12 cellular contexts compared by ENCODE assay signal in the genomic region with DNA sequence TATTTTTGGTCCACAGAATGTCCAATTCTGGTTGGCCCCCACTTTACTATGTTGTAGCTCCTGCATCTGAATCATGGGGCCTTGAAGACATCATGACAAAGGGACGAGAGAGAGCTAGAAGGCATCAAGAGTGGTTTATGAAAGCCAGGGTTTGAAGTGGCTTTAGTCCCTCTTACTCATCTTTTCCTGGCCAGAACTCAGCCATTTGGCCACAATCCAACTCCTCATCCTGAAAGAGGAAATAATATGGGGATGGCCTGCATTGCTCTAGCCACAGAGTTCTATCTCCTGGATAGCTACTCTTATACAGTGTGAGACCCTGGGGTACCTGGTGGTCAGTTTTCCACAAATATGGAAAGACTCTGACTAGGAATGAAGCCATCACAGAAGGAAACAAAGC.
DNase-seq lines count a peak whose midpoint lies in the region; ATAC-seq and TF ChIP-seq lines count a peak whose summit lies in the region.
"Had no signal": no experiment of that assay in that cellular context is flagged by ENCODE, and none has a peak within 500 bp of the region (broad histone marks: within the 10 kb centered on the region; RNA-seq: fewer than 3 reads in every experiment).

No MANE protein-coding gene starts in this region.

- H3K9me3 ChIP-seq in A673 (ENCODE audit: low read depth, low read length, poor library complexity, severe bottlenecking), result no peaks in the 10 kb centered on the region
- no peaks in the 10 kb centered on the region for H3K9me3 ChIP-seq in SJCRH30 (replicated peaks)

- POLR2A ChIA-PET in A673 (lab: Charles Lee; ENCODE audit: low non-redundant PET), result no interaction called here

- H3K4me1 ChIP-seq in A673 (ENCODE audit: insufficient read depth, low read length, poor library complexity, severe bottlenecking) (no peaks in the 10 kb centered on the region), SJCRH30 (no peaks in the 10 kb centered on the region)

- no peaks in the 10 kb centered on the region for H3K36me3 ChIP-seq in A673 (ENCODE audit: insufficient read depth, low read length, poor library complexity, severe bottlenecking)
- no peaks in the 10 kb centered on the region for H3K36me3 ChIP-seq in SJCRH30

- CTCF ChIA-PET in A673 (lab: Charles Lee), result no interaction called here

- H3K4me3 ChIP-seq in A673 (ENCODE audit: low read depth, low read length, poor library complexity, severe bottlenecking), result no peak overlapping the region
- H3K4me3 ChIP-seq in SJCRH30, result no peak overlapping the region

- intact Hi-C loops in A673 (cut with micrococcal nuclease; ENCODE audit: unreplicated experiment), result no loop called here

- no peak overlapping the region for H3K27ac ChIP-seq in A673 (ENCODE audit: low read depth, low read length, poor library complexity, severe bottlenecking)
- no peak overlapping the region for H3K27ac ChIP-seq in SJCRH30

- DNase-seq in A673 (ENCODE audit: low spot score) (peak; percentile 13), ELR (ENCODE audit: low read depth) (peak; percentile 53), SJCRH30 (peak; percentile 8 to 29), fibroblast of the conjunctiva (ENCODE audit: low read depth) (peak; percentile 1), COLO668 (lab: John Stamatoyannopoulos, UW; ENCODE audit: unreplicated experiment) (no peak)
- no peak for DNase-seq in stimulated activated naive CD8-positive, alpha-beta T cell treated with anti-CD3 and anti-CD28 coated beads, Interleukin-15, Interleukin-2, amounts not matched to agents 100 U/mL and 50 U/mL, for 24 hours
- DNase-seq: CD4-positive, alpha-beta T cell; NCI-H1105; NCI-H1694 treated with DMSO at 0.1 percent for 48 hours; Right ventricle myocardium superior had no signal

- H3K27me3 ChIP-seq in A673 (replicated peaks; ENCODE audit: insufficient read depth, low read depth, low read length, poor library complexity) (no peaks in the 10 kb centered on the region), SJCRH30 (no peaks in the 10 kb centered on the region)

- no peak for ATAC-seq in GM21825 (IDR thresholded peaks at IDR 0.05; ENCODE audit: unreplicated experiment)
- ATAC-seq in stimulated activated naive CD8-positive, alpha-beta T cell treated with anti-CD3 and anti-CD28 coated beads, Interleukin-15, Interleukin-2, amounts not matched to agents 100 U/mL and 50 U/mL, for 24 hours, result no peak
- ATAC-seq: HCT116 had no signal

- TF ChIP-seq CTCF in A673 (conservative IDR thresholded peaks at IDR 0.05; ENCODE audit: low read depth, low read length), result no peak

- BruUV-seq in A673 (replicated peaks; lab: Mats Ljungman, UMichigan), result no TSS peak

Comparison
In these comparisons a context has a peak if more than half of its experiments do, and no peak if none do; other contexts are left out.
1. DNase-seq: peak in A673 (single experiment), ELR (single experiment), SJCRH30 (2 of 2) and fibroblast of the conjunctiva (single experiment); none in COLO668 (single experiment) and stimulated activated naive CD8-positive, alpha-beta T cell treated with anti-CD3 and anti-CD28 coated beads, Interleukin-15, Interleukin-2, amounts not matched to agents 100 U/mL and 50 U/mL, for 24 hours (single experiment).